In genomic region chr18:28045176-28045810, GRCh38 we compare ENCODE assay signal across 13 cellular contexts.
DNase-seq lines count a peak whose midpoint lies in the region; ATAC-seq lines count a peak whose summit lies in the region.
"Had no signal": no experiment of that assay in that cellular context is flagged by ENCODE, and none has a peak within 500 bp of the region (broad histone marks: within the 10 kb centered on the region; RNA-seq: fewer than 3 reads in every experiment).

No MANE protein-coding gene starts in this region.

- ATAC-seq in GM18867 (IDR thresholded peaks at IDR 0.05; ENCODE audit: unreplicated experiment): no peak
- ATAC-seq: pancreas had no signal

- H3K27me3 ChIP-seq in HUES64 (ENCODE audit: insufficient read depth, low read length): no peaks in the 10 kb centered on the region
- H3K27me3 ChIP-seq: BLaER1 treated with 17β-estradiol and CSF1 and Interleukin-3, amounts not matched to agents 10 nM and 100 nM; pancreas had no signal

- 54% methylated on average over 3 of the region's 3 CpGs for WGBS in HUES64

- in situ Hi-C loops in ACHN (cut with HindIII; ENCODE audit: low pct_ligation_motif_present, low pct_unique_long_range_greater_than_20kb, low sequenced_read_pairs) (no loop called here), KBM-7 (cut with MboI; ENCODE audit: low pct_unique_long_range_greater_than_20kb, low sequenced_read_pairs) (no loop called here)

- peaks cover 50% of the 10 kb centered on the region for H3K4me1 ChIP-seq in HUES64 (ENCODE audit: insufficient read depth, low read length)
- H3K4me1 ChIP-seq: BLaER1 treated with 17β-estradiol and CSF1 and Interleukin-3, amounts not matched to agents 10 nM and 100 nM; pancreas had no signal

- no peaks in the 10 kb centered on the region for H3K9me3 ChIP-seq in HUES64 (ENCODE audit: insufficient read depth, low read depth, low read length)
- H3K9me3 ChIP-seq: BLaER1 treated with 17β-estradiol and CSF1 and Interleukin-3, amounts not matched to agents 10 nM and 100 nM; pancreas had no signal

- H3K36me3 ChIP-seq in HUES64 (ENCODE audit: insufficient read depth, low read length): no peaks in the 10 kb centered on the region
- H3K36me3 ChIP-seq: BLaER1 treated with 17β-estradiol and CSF1 and Interleukin-3, amounts not matched to agents 10 nM and 100 nM; pancreas had no signal

- H3K27ac ChIP-seq in HUES64 (ENCODE audit: low read depth, low read length): peak overlapping the region; percentile 79
- H3K27ac ChIP-seq: BLaER1 treated with 17β-estradiol and CSF1 and Interleukin-3, amounts not matched to agents 10 nM and 100 nM; pancreas had no signal

- H3K9ac ChIP-seq in HUES64 (ENCODE audit: low read depth, low read length): peak overlapping the region; percentile 7; the same call in 1 of the 2 replicates
- H3K9ac ChIP-seq: BLaER1 treated with 17β-estradiol and CSF1 and Interleukin-3, amounts not matched to agents 10 nM and 100 nM had no signal

- DNase-seq in ACHN: peak; percentile 79
- peak; percentile 91 for DNase-seq in SHP77 treated with DMSO at 0.1 percent for 48 hours (lab: John Stamatoyannopoulos, UW)
- DNase-seq in hepatic stellate cell (ENCODE audit: low spot score): peak; percentile 7
- no peak for DNase-seq in effector CD8-positive, alpha-beta T cell (lab: John Stamatoyannopoulos, UW)
- DNase-seq in KBM-7: no peak
- no peak for DNase-seq in AML-193 (lab: John Stamatoyannopoulos, UW)
- DNase-seq: activated naive CD4-positive, alpha-beta T cell; NCI-H1930; pancreas; T1000 had no signal

- H3K4me3 ChIP-seq in HUES64 (ENCODE audit: low read length): no peak overlapping the region
- H3K4me3 ChIP-seq: BLaER1 treated with 17β-estradiol and CSF1 and Interleukin-3, amounts not matched to agents 10 nM and 100 nM; pancreas had no signal

Comparison
In these comparisons a context has a peak if more than half of its experiments do, and no peak if none do; other contexts are left out.
1. DNase-seq: peak in ACHN (single experiment), SHP77 treated with DMSO at 0.1 percent for 48 hours (single experiment) and hepatic stellate cell (single experiment); none in effector CD8-positive, alpha-beta T cell (single experiment), KBM-7 (single experiment) and AML-193 (0 of 2).